In genomic region chrX:150602743-150603142, GRCh38 we compare ENCODE assay signal across 24 cellular contexts.
"Had no signal": no experiment of that assay in that cellular context is flagged by ENCODE, and none has a peak within 500 bp of the region (broad histone marks: within the 10 kb centered on the region; RNA-seq: fewer than 3 reads in every experiment).

No MANE protein-coding gene starts in this region.

- H3K4me3 ChIP-seq: ascending aorta, Peyer's patch, SJCRH30 had no signal

- DNase-seq: activated CD4-positive, alpha-beta T cell treated with anti-CD3 and anti-CD28 coated beads for 48 hours; activated CD4-positive, alpha-beta T cell treated with anti-CD3 and anti-CD28 coated beads, Interleukin-2, amount 50 U/mL, for 48 hours; activated CD8-positive, alpha-beta memory T cell treated with anti-CD3 and anti-CD28 coated beads for 24 hours; activated gamma-delta T cell; activated naive CD4-positive, alpha-beta T cell treated with anti-CD3 and anti-CD28 coated beads, Interleukin-2, amount 10 ng/mL, durations not matched to agents 7 days and 5 days; activated naive CD8-positive, alpha-beta T cell treated with anti-CD3 and anti-CD28 coated beads, Interleukin-2, amount 50 U/mL, for 24 hours; amniotic stem cell; KG1; NCI-H1105 treated with DMSO at 0.1 percent for 48 hours; NCI-H1436 treated with DMSO at 0.1 percent for 48 hours; NCI-H187 treated with DMSO at 0.1 percent for 48 hours; NCI-H2081 treated with DMSO at 0.1 percent for 48 hours; NCI-H446; NCI-H524; Peyer's patch; Right ventricle myocardium superior; SJCRH30; SK-N-SH had no signal

- H3K27ac ChIP-seq: ascending aorta, Peyer's patch, RWPE1, SJCRH30 had no signal

- H3K9me3 ChIP-seq: ascending aorta, Peyer's patch, SJCRH30, SK-N-SH had no signal

- H3K9me3 Mint-ChIP-seq: activated naive CD4-positive, alpha-beta T cell treated with anti-CD3 and anti-CD28 coated beads, Interleukin-2, amount 10 ng/mL, durations not matched to agents 7 days and 5 days; activated naive CD8-positive, alpha-beta T cell treated with anti-CD3 and anti-CD28 coated beads, Interleukin-2, amount 50 U/mL, for 24 hours; activated T-helper 1 cell treated with anti-CD3 and anti-CD28 coated beads, Interleukin-12 subunit alpha, Interleukin-12 subunit beta, Interleukin-2, Interleukin-4 antibody, amounts not matched to agents 30 ng/mL and 10 ng/mL and 1 ng/mL, durations not matched to agents 14 hours and 24 hours and 36 hours; brain; IgD-negative memory B cell had no signal

- H3K27me3 ChIP-seq: ascending aorta, Peyer's patch, SJCRH30 had no signal

- ATAC-seq: activated CD4-positive, CD25-positive, alpha-beta regulatory T cell treated with anti-CD3 and anti-CD28 coated beads, Interleukin-2, amount 50 U/mL, for 24 hours; activated naive CD8-positive, alpha-beta T cell treated with anti-CD3 and anti-CD28 coated beads, Interleukin-2, amount 50 U/mL, for 24 hours had no signal

- H3K27ac Mint-ChIP-seq: activated naive CD4-positive, alpha-beta T cell treated with anti-CD3 and anti-CD28 coated beads, Interleukin-2, amount 10 ng/mL, durations not matched to agents 7 days and 5 days; activated naive CD8-positive, alpha-beta T cell treated with anti-CD3 and anti-CD28 coated beads, Interleukin-2, amount 50 U/mL, for 24 hours; activated T-helper 1 cell treated with anti-CD3 and anti-CD28 coated beads, Interleukin-12 subunit alpha, Interleukin-12 subunit beta, Interleukin-2, Interleukin-4 antibody, amounts not matched to agents 30 ng/mL and 10 ng/mL and 1 ng/mL, durations not matched to agents 14 hours and 24 hours and 36 hours; brain had no signal

- H3K36me3 Mint-ChIP-seq: IgD-negative memory B cell had no signal

- H3K4me1 Mint-ChIP-seq: activated naive CD4-positive, alpha-beta T cell treated with anti-CD3 and anti-CD28 coated beads, Interleukin-2, amount 10 ng/mL, durations not matched to agents 7 days and 5 days; activated naive CD8-positive, alpha-beta T cell treated with anti-CD3 and anti-CD28 coated beads, Interleukin-2, amount 50 U/mL, for 24 hours; brain had no signal

- H3K27me3 Mint-ChIP-seq: activated naive CD4-positive, alpha-beta T cell treated with anti-CD3 and anti-CD28 coated beads, Interleukin-2, amount 10 ng/mL, durations not matched to agents 7 days and 5 days; activated naive CD8-positive, alpha-beta T cell treated with anti-CD3 and anti-CD28 coated beads, Interleukin-2, amount 50 U/mL, for 24 hours; brain; IgD-negative memory B cell had no signal

- H3K4me1 ChIP-seq: ascending aorta, Peyer's patch, SJCRH30 had no signal

- H3K4me3 Mint-ChIP-seq: activated naive CD4-positive, alpha-beta T cell treated with anti-CD3 and anti-CD28 coated beads, Interleukin-2, amount 10 ng/mL, durations not matched to agents 7 days and 5 days; activated naive CD8-positive, alpha-beta T cell treated with anti-CD3 and anti-CD28 coated beads, Interleukin-2, amount 50 U/mL, for 24 hours; activated T-helper 1 cell treated with anti-CD3 and anti-CD28 coated beads, Interleukin-12 subunit alpha, Interleukin-12 subunit beta, Interleukin-2, Interleukin-4 antibody, amounts not matched to agents 30 ng/mL and 10 ng/mL and 1 ng/mL, durations not matched to agents 14 hours and 24 hours and 36 hours; brain; IgD-negative memory B cell had no signal

- H3K36me3 ChIP-seq: SJCRH30 had no signal
